Comparison of ENCODE assay signal across 8 cellular contexts in the genomic region with DNA sequence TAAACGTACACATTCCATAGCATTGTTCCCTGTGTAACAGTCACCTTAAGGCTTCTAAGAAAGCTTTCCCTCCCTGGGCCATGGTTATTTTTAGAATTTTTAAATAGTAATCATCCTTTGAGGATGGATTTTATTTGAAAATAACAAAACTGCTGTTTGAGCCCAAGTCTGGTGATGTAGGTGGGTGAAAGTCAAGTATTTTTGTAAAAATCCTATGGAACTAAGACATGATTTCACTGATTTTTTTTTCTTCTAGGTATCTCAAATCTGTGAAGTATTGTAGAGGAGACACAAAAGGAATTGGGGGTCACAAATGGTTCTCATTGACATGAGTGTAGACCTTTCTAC. TPM values are rescaled to one million over a fixed set of nuclear protein-coding genes. Genes with fewer than 3 reads are reported as not detected.
A peak's percentile ranks its signal among the peaks of the same experiment; 100 is the strongest.
DNase-seq lines count a peak whose midpoint lies in the region; ATAC-seq and TF ChIP-seq lines count a peak whose summit lies in the region.
"Had no signal": no experiment of that assay in that cellular context is flagged by ENCODE, and none has a peak within 500 bp of the region (broad histone marks: within the 10 kb centered on the region; RNA-seq: fewer than 3 reads in every experiment).

No MANE protein-coding gene starts in this region.

- H3K4me3 Mint-ChIP-seq in T-helper 17 cell, result peak overlapping the region; percentile 100

- TF ChIP-seq CTCF in fibroblast of villous mesenchyme (IDR thresholded peaks at IDR 0.05; ENCODE audit: insufficient read depth, low read depth, low read length) (no peak), spleen (IDR thresholded peaks at IDR 0.05 in 8 of 11, conservative IDR thresholded peaks at IDR 0.05 in 3 of 11) (peak in 3 of 11 experiments; percentile 0 to 8 (median 3))

- WGBS in spleen, 5 donors, result 0% methylated on average over 1 of the region's 1 CpG

- in situ Hi-C loops in HAP-1 (cut with MboI; ENCODE audit: low sequenced_read_pairs), result loop anchor here (10.0 kb wide), 2 partner anchors 241 to 531 kb away; a partner anchor contains a TSS

- peaks cover 29% of the 10 kb centered on the region for H3K4me1 Mint-ChIP-seq in T-helper 17 cell

- H3K36me3 Mint-ChIP-seq in T-helper 17 cell (ENCODE audit: low read depth), result peaks cover 5% of the 10 kb centered on the region

- peak overlapping the region; percentile 100 for H3K27ac Mint-ChIP-seq in T-helper 17 cell

- peaks cover 49% of the 10 kb centered on the region for H3K36me3 ChIP-seq in HAP-1 (replicated peaks)
- peaks cover 4 to 50% (median 44%) of the 10 kb centered on the region in 6 donors for H3K36me3 ChIP-seq in spleen

- H3K27me3 Mint-ChIP-seq in T-helper 17 cell, result no peaks in the 10 kb centered on the region

- DNase-seq in HAP-1 (ENCODE audit: low spot score in 2 of 2) (no peak), T-helper 17 cell (no peak), fibroblast of villous mesenchyme (ENCODE audit: low read depth) (no peak), spleen (no peak), COLO668 (lab: John Stamatoyannopoulos, UW; ENCODE audit: unreplicated experiment) (no peak)

- H3K27me3 ChIP-seq in HAP-1 (ENCODE audit: low read depth), result no peaks in the 10 kb centered on the region
- H3K27me3 ChIP-seq in spleen (replicated peaks in 1 of 7), result no peaks in the 10 kb centered on the region
- H3K27me3 ChIP-seq: foreskin keratinocyte had no signal

- H3K9me3 ChIP-seq in HAP-1 (no peaks in the 10 kb centered on the region), T-helper 17 cell (ENCODE audit: control insufficient read depth, low read length, poor library complexity, severe bottlenecking) (no peaks in the 10 kb centered on the region), spleen (no peaks in the 10 kb centered on the region)

- H3K4me3 ChIP-seq in HAP-1 (peak overlapping the region; percentile 86), fibroblast of villous mesenchyme (ENCODE audit: low read depth, low read length) (peak overlapping the region; percentile 82), spleen (peak overlapping the region; percentile 67 to 99 (median 92))

- TF ChIP-seq POLR2A in spleen (IDR thresholded peaks at IDR 0.05), result no peak

- peaks cover 8% of the 10 kb centered on the region for H3K4me1 ChIP-seq in HAP-1
- H3K4me1 ChIP-seq in spleen, result peaks cover 61 to 89% (median 79%) of the 10 kb centered on the region in 6 donors

- peak overlapping the region in 6 of 8 donors; percentile 90 to 98 (median 94) for H3K27ac ChIP-seq in spleen
- H3K27ac ChIP-seq: foreskin keratinocyte had no signal

- intact Hi-C loops in spleen (cut with DNase I; ENCODE audit: low total_unique reads), result loop anchor here (2.0 to 10.0 kb wide), 3 partner anchors 55 to 531 kb away; a partner anchor contains a TSS

- ATAC-seq in T-helper 17 cell, result no peak
- ATAC-seq in GM19023 (IDR thresholded peaks at IDR 0.05; ENCODE audit: unreplicated experiment), result no peak
- ATAC-seq in GM19324 (IDR thresholded peaks at IDR 0.05; ENCODE audit: low FRiP score, unreplicated experiment), result no peak

RNA-seq across cellular contexts. Expression of a gene that starts 1.4 kb away (rescaled TPM):
- total RNA-seq in T-helper 17 cell, result 100 to 1,000 TPM; 139 to 177 TPM
- 105 TPM in 2 replicates for total RNA-seq in fibroblast of villous mesenchyme
- total RNA-seq in spleen, result 100 to 1,000 TPM in 6 of 7 donors, 10 to 100 TPM in 1; 98.9 to 220 (median 144) TPM
- polyA plus RNA-seq in spleen, result 100 to 1,000 TPM; 182 to 204 (median 187) TPM

RNA-seq across cellular contexts. Expression of a gene that starts 2.8 kb away (rescaled TPM):
- total RNA-seq in T-helper 17 cell, result 100 to 1,000 TPM in 1 of 2 donors, 10 to 100 TPM in 1; 85.3 to 107 TPM
- 41.2 and 59.2 TPM in 2 replicates for total RNA-seq in fibroblast of villous mesenchyme
- total RNA-seq in spleen, result 100 to 1,000 TPM in 1 of 7 donors, 10 to 100 TPM in 6; 61.4 to 118 (median 72.1) TPM
- polyA plus RNA-seq in spleen, result 10 to 100 TPM; 13.1 to 19.8 (median 14.6) TPM

RNA-seq across cellular contexts. Expression of a gene that starts 34.1 kb away (rescaled TPM):
- total RNA-seq in T-helper 17 cell (1 to 10 TPM; 3.9 to 5.0 TPM), fibroblast of villous mesenchyme (83.3 and 186 TPM in 2 replicates), spleen (10 to 100 TPM in 5 of 7 donors, 1 to 10 TPM in 2; 8.8 to 23.8 (median 14.1) TPM)
- polyA plus RNA-seq in spleen, result 10 to 100 TPM; 17.7 to 50.0 (median 34.8) TPM
- total RNA-seq: foreskin keratinocyte had no signal

RNA-seq across cellular contexts. Expression of a gene that starts 48.7 kb away (rescaled TPM):
- total RNA-seq in T-helper 17 cell (1 to 10 TPM; 4.4 to 5.1 TPM), fibroblast of villous mesenchyme (8.1 and 9.9 TPM in 2 replicates), spleen (10 to 100 TPM in 1 of 7 donors, 1 to 10 TPM in 6; 5.9 to 12.7 (median 8.7) TPM)
- 1 to 10 TPM; 1.1 to 2.3 (median 1.1) TPM for polyA plus RNA-seq in spleen
